8 cellular contexts compared by ENCODE assay signal in the genomic region with DNA sequence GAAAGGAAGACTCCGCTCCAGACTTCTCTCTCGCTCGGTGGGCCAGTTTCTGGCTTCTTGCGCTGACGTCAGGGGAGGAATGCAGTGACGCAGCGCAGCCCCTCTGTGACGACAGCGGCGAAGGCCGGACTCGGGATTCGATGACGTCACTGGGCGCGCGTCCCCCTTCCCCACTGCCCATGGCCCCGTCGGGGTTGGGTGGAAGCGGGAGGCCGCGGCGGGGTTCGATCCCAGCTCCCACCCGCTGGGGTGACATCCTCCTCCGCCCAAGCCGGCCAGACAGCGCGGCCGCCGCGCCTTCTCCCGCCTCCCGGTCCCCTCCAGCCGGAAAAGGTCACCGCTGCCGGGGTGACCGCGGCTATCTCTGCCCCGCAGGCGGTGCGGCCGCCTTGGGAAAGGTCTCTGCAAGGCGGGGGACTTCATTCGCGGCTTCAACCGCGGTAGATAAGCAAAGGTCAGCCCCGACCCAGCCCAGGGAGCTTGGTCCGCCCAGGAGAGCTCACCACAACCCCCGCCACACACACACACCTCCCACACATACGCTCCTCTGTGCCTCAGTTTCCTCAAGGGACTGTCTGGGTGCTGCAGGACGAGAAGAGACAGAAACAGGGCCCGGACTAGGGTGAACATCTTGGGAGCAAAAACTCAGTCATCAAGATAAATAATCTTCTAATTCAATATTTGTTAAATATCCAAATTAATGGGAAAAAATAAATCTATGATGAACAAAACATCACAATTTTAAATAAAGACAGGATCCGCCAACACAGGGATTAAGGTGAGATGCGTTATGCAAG. TPM values are rescaled to one million over a fixed set of nuclear protein-coding genes. Genes with fewer than 3 reads are reported as not detected.
A peak's percentile ranks its signal among the peaks of the same experiment; 100 is the strongest.
DNase-seq lines count a peak whose midpoint lies in the region; ATAC-seq, FAIRE-seq and TF ChIP-seq lines count a peak whose summit lies in the region.

No MANE protein-coding gene starts in this region.

- peaks cover 32% of the 10 kb centered on the region for H3K4me1 ChIP-seq in Loucy (ENCODE audit: insufficient read depth, low read length, poor library complexity, severe bottlenecking)
- H3K4me1 ChIP-seq in keratinocyte (ENCODE audit: control insufficient read depth, extremely low read depth, insufficient read depth, low read length), result peaks cover 25% of the 10 kb centered on the region

- H3K36me3 ChIP-seq in Loucy (ENCODE audit: insufficient read depth, low read length) (no peaks in the 10 kb centered on the region), keratinocyte (ENCODE audit: control insufficient read depth in 2 of 2, extremely low read depth in 1 of 2, insufficient read depth in 2 of 2, low read length in 2 of 2) (peaks cover 0 to 2% of the 10 kb centered on the region in 2 experiments)

- ATAC-seq in stimulated activated naive CD8-positive, alpha-beta T cell treated with anti-CD3 and anti-CD28 coated beads, Interleukin-15, amount 100 ng/mL, for 72 hours, result peak; percentile 57

- H2AFZ ChIP-seq in Loucy (ENCODE audit: low read length) (peak overlapping the region; percentile 87), keratinocyte (ENCODE audit: control insufficient read depth, low read length) (peak overlapping the region; percentile 78)

- in situ Hi-C loops in astrocyte of the cerebellum (cut with HindIII; ENCODE audit: low sequenced_read_pairs), result no loop called here

- no peaks in the 10 kb centered on the region for H4K20me1 ChIP-seq in Loucy (ENCODE audit: insufficient read depth, low read length, poor library complexity, severe bottlenecking)
- no peaks in the 10 kb centered on the region for H4K20me1 ChIP-seq in keratinocyte (ENCODE audit: control insufficient read depth, extremely low read depth, insufficient read depth, low read length)

- H3K36me3 Mint-ChIP-seq in T-helper 1 cell treated with Interleukin-12 subunit alpha and Interleukin-12 subunit beta and Interleukin-4 antibody, amounts not matched to agents 30 μg/mL and 1 μg/mL, for 36 hours (ENCODE audit: low read depth), result no peaks in the 10 kb centered on the region

- peaks cover 17% of the 10 kb centered on the region; the same call in 1 of the 2 replicates for H3F3A ChIP-seq in Loucy (ENCODE audit: low read depth)

- no peaks in the 10 kb centered on the region for H3K27me3 Mint-ChIP-seq in T-helper 1 cell treated with Interleukin-12 subunit alpha and Interleukin-12 subunit beta and Interleukin-4 antibody, amounts not matched to agents 30 μg/mL and 1 μg/mL, for 36 hours (ENCODE audit: low read depth)
- no peaks in the 10 kb centered on the region for H3K27me3 Mint-ChIP-seq in stimulated activated naive CD8-positive, alpha-beta T cell treated with anti-CD3 and anti-CD28 coated beads, Interleukin-15, amount 100 ng/mL, for 72 hours

- H3K9me1 ChIP-seq in keratinocyte (ENCODE audit: control insufficient read depth, extremely low read depth, insufficient read depth, low read length), result no peaks in the 10 kb centered on the region

- no peaks in the 10 kb centered on the region for H3K27me3 ChIP-seq in Loucy (ENCODE audit: insufficient read depth, low read length, poor library complexity, severe bottlenecking)
- H3K27me3 ChIP-seq in keratinocyte (ENCODE audit: control insufficient read depth, extremely low read depth, insufficient read depth, low read length), result no peaks in the 10 kb centered on the region

- peak overlapping the region; percentile 97 for H3K4me3 Mint-ChIP-seq in T-helper 1 cell treated with Interleukin-12 subunit alpha and Interleukin-12 subunit beta and Interleukin-4 antibody, amounts not matched to agents 30 μg/mL and 1 μg/mL, for 36 hours
- peak overlapping the region; percentile 94 to 96 for H3K4me3 Mint-ChIP-seq in stimulated activated naive CD8-positive, alpha-beta T cell treated with anti-CD3 and anti-CD28 coated beads, Interleukin-15, amount 100 ng/mL, for 72 hours

- H3K9ac ChIP-seq in Loucy (ENCODE audit: low read depth, low read length, poor library complexity, severe bottlenecking), result peak overlapping the region; percentile 87
- H3K9ac ChIP-seq in keratinocyte (ENCODE audit: control insufficient read depth, extremely low read depth, insufficient read depth, low read length), result peak overlapping the region; percentile 97

- peak overlapping the region; percentile 100 for H3K27ac Mint-ChIP-seq in T-helper 1 cell treated with Interleukin-12 subunit alpha and Interleukin-12 subunit beta and Interleukin-4 antibody, amounts not matched to agents 30 μg/mL and 1 μg/mL, for 36 hours
- H3K27ac Mint-ChIP-seq in stimulated activated naive CD8-positive, alpha-beta T cell treated with anti-CD3 and anti-CD28 coated beads, Interleukin-15, amount 100 ng/mL, for 72 hours, result peak overlapping the region; percentile 100

- H3K9me3 Mint-ChIP-seq in T-helper 1 cell treated with Interleukin-12 subunit alpha and Interleukin-12 subunit beta and Interleukin-4 antibody, amounts not matched to agents 30 μg/mL and 1 μg/mL, for 36 hours, result no peaks in the 10 kb centered on the region
- H3K9me3 Mint-ChIP-seq in stimulated activated naive CD8-positive, alpha-beta T cell treated with anti-CD3 and anti-CD28 coated beads, Interleukin-15, amount 100 ng/mL, for 72 hours, result no peaks in the 10 kb centered on the region

- H3K27ac ChIP-seq in keratinocyte (ENCODE audit: control insufficient read depth, insufficient read depth, low read length), result peak overlapping the region; percentile 98

- DNase-seq in T-helper 1 cell (no peak), GOT3 (lab: John Stamatoyannopoulos, UW) (peak; percentile 90), astrocyte of the cerebellum (ENCODE audit: low read depth) (no peak), keratinocyte (ENCODE audit: low read depth, low spot score) (no peak), GM20000 (ENCODE audit: low spot score) (no peak)
- no peak for DNase-seq in stimulated activated naive CD8-positive, alpha-beta T cell treated with anti-CD3 and anti-CD28 coated beads, Interleukin-15, amount 100 ng/mL, for 72 hours

- TF ChIP-seq CTCF in Loucy (conservative IDR thresholded peaks at IDR 0.05; ENCODE audit: low read length) (no peak), astrocyte of the cerebellum (IDR thresholded peaks at IDR 0.05; ENCODE audit: low read depth, low read length, missing control alignments) (no peak), keratinocyte (optimal IDR thresholded peaks at IDR 0.05 in 1 of 3, IDR thresholded peaks at IDR 0.05 in 1 of 3, conservative IDR thresholded peaks at IDR 0.05 in 1 of 3; ENCODE audit: extremely low read depth in 1 of 3, insufficient read depth in 2 of 3, low read length in 3 of 3) (no peak), GM20000 (IDR thresholded peaks at IDR 0.05; ENCODE audit: extremely low read depth, missing control alignments) (no peak)

- H3K4me2 ChIP-seq in Loucy (ENCODE audit: low read depth, low read length, poor library complexity, severe bottlenecking) (peak overlapping the region; percentile 81), keratinocyte (ENCODE audit: control insufficient read depth, extremely low read depth, insufficient read depth, low read depth, low read length) (peak overlapping the region; percentile 74)

- no peak for FAIRE-seq in keratinocyte (lab: Jason Lieb, UNC)

- H3K9me3 ChIP-seq in Loucy (ENCODE audit: insufficient read depth, low read depth, low read length) (no peaks in the 10 kb centered on the region), keratinocyte (ENCODE audit: control insufficient read depth, low read depth, low read length) (no peaks in the 10 kb centered on the region)

- H3K79me2 ChIP-seq in Loucy (ENCODE audit: insufficient read depth, low read length), result peaks cover 13% of the 10 kb centered on the region
- peaks cover 3% of the 10 kb centered on the region for H3K79me2 ChIP-seq in keratinocyte (ENCODE audit: control insufficient read depth, insufficient read depth, low read length)

- dilution Hi-C loops in keratinocyte (cut with MboI; ENCODE audit: extremely low pct_ligation_motif_present, low sequenced_read_pairs), result no loop called here

- H3K4me1 Mint-ChIP-seq in T-helper 1 cell treated with Interleukin-12 subunit alpha and Interleukin-12 subunit beta and Interleukin-4 antibody, amounts not matched to agents 30 μg/mL and 1 μg/mL, for 36 hours (ENCODE audit: low read depth), result peaks cover 33% of the 10 kb centered on the region
- H3K4me1 Mint-ChIP-seq in stimulated activated naive CD8-positive, alpha-beta T cell treated with anti-CD3 and anti-CD28 coated beads, Interleukin-15, amount 100 ng/mL, for 72 hours, result peaks cover 44% of the 10 kb centered on the region

- H3K4me3 ChIP-seq in Loucy (ENCODE audit: low read length, poor library complexity, severe bottlenecking) (peak overlapping the region; percentile 80), astrocyte of the cerebellum (ENCODE audit: low read depth, low read length) (peak overlapping the region; percentile 64), keratinocyte (ENCODE audit: control insufficient read depth in 2 of 3, extremely low read depth in 1 of 3, insufficient read depth in 2 of 3, low read depth in 1 of 3, low read length in 3 of 3) (peak overlapping the region; percentile 59 to 91 (median 81))

- H3K9me2 ChIP-seq in Loucy (replicated peaks; ENCODE audit: low read depth, low read length), result no peaks in the 10 kb centered on the region

RNA-seq across cellular contexts. Expression of a gene that starts 0.8 kb away (rescaled TPM):
- polyA plus RNA-seq in keratinocyte, result 0.45 to 0.97 TPM (median 0.48 TPM) in 3 replicates
- polyA plus RNA-seq in keratinocyte (2011; ENCODE audit: low read depth), result 3.7 TPM
- polyA plus RNA-seq in keratinocyte (2011; cell fraction: cytosol; rRNA removed), result 0.44 and 1.0 TPM in 2 replicates
- 3.0 and 3.7 TPM in 2 replicates for polyA plus RNA-seq in keratinocyte (2011; cell fraction: nucleus; rRNA removed)
- polyA plus RNA-seq in keratinocyte (2012; ENCODE audit: low replicate concordance), result 4.0 and 4.3 TPM in 2 replicates
- polyA minus RNA-seq in keratinocyte, result 0.42 to 6.6 TPM (median 0.76 TPM) in 3 replicates
- 4.2 TPM for polyA minus RNA-seq in keratinocyte (2011; cell fraction: cytosol; rRNA and poly(A)+ RNA removed)
- 3.4 and 9.2 TPM in 2 replicates for polyA minus RNA-seq in keratinocyte (2011; cell fraction: nucleus; rRNA and poly(A)+ RNA removed)

RNA-seq across cellular contexts. Expression of a gene that starts 21.0 kb away (rescaled TPM):
- not detected in 3 replicates for polyA plus RNA-seq in keratinocyte
- polyA plus RNA-seq in keratinocyte (2011; ENCODE audit: low read depth), result not detected
- not detected in 2 replicates for polyA plus RNA-seq in keratinocyte (2011; cell fraction: cytosol; rRNA removed)
- polyA plus RNA-seq in keratinocyte (2011; cell fraction: nucleus; rRNA removed), result not detected in 2 replicates
- polyA plus RNA-seq in keratinocyte (2012; ENCODE audit: low replicate concordance), result not detected in 2 replicates
- not detected in 3 replicates for polyA minus RNA-seq in keratinocyte
- polyA minus RNA-seq in keratinocyte (2011; cell fraction: cytosol; rRNA and poly(A)+ RNA removed), result not detected
- not detected in 2 replicates for polyA minus RNA-seq in keratinocyte (2011; cell fraction: nucleus; rRNA and poly(A)+ RNA removed)

RNA-seq across cellular contexts. Expression of a gene that starts 24.6 kb away (rescaled TPM):
- 2.2 to 3.0 TPM (median 2.8 TPM) in 3 replicates for polyA plus RNA-seq in keratinocyte
- polyA plus RNA-seq in keratinocyte (2011; ENCODE audit: low read depth), result 0.11 TPM
- 1.3 and 1.7 TPM in 2 replicates for polyA plus RNA-seq in keratinocyte (2011; cell fraction: cytosol; rRNA removed)
- 3.1 and 3.5 TPM in 2 replicates for polyA plus RNA-seq in keratinocyte (2011; cell fraction: nucleus; rRNA removed)
- polyA plus RNA-seq in keratinocyte (2012; ENCODE audit: low replicate concordance), result 0.18 and 3.2 TPM in 2 replicates
- 1.2 to 2.6 TPM (median 1.5 TPM) in 3 replicates for polyA minus RNA-seq in keratinocyte
- 2.5 TPM for polyA minus RNA-seq in keratinocyte (2011; cell fraction: cytosol; rRNA and poly(A)+ RNA removed)
- 1.9 and 2.2 TPM in 2 replicates for polyA minus RNA-seq in keratinocyte (2011; cell fraction: nucleus; rRNA and poly(A)+ RNA removed)

RNA-seq across cellular contexts. Expression of a gene that starts 54.7 kb away (rescaled TPM):
- 15.1 to 22.2 TPM (median 18.7 TPM) in 3 replicates for polyA plus RNA-seq in keratinocyte
- 7.4 TPM for polyA plus RNA-seq in keratinocyte (2011; ENCODE audit: low read depth)
- polyA plus RNA-seq in keratinocyte (2011; cell fraction: cytosol; rRNA removed), result 5.6 and 12.1 TPM in 2 replicates
- polyA plus RNA-seq in keratinocyte (2011; cell fraction: nucleus; rRNA removed), result 41.5 and 54.4 TPM in 2 replicates
- polyA plus RNA-seq in keratinocyte (2012; ENCODE audit: low replicate concordance), result 18.5 and 20.1 TPM in 2 replicates
- 18.4 to 36.6 TPM (median 22.3 TPM) in 3 replicates for polyA minus RNA-seq in keratinocyte
- polyA minus RNA-seq in keratinocyte (2011; cell fraction: cytosol; rRNA and poly(A)+ RNA removed), result 8.8 TPM
- 13.2 and 17.0 TPM in 2 replicates for polyA minus RNA-seq in keratinocyte (2011; cell fraction: nucleus; rRNA and poly(A)+ RNA removed)

RNA-seq across cellular contexts. Expression of a gene that starts 54.9 kb away (rescaled TPM):
- polyA plus RNA-seq in keratinocyte, result not detected in 3 replicates
- polyA plus RNA-seq in keratinocyte (2011; ENCODE audit: low read depth), result not detected
- polyA plus RNA-seq in keratinocyte (2011; cell fraction: cytosol; rRNA removed), result not detected in 2 replicates
- not detected in 2 replicates for polyA plus RNA-seq in keratinocyte (2011; cell fraction: nucleus; rRNA removed)
- 0.07 TPM in 1 of 2 replicates, not detected in the other for polyA plus RNA-seq in keratinocyte (2012; ENCODE audit: low replicate concordance)
- not detected in 3 replicates for polyA minus RNA-seq in keratinocyte
- not detected for polyA minus RNA-seq in keratinocyte (2011; cell fraction: cytosol; rRNA and poly(A)+ RNA removed)
- not detected in 2 replicates for polyA minus RNA-seq in keratinocyte (2011; cell fraction: nucleus; rRNA and poly(A)+ RNA removed)
